Comparison of ENCODE assay signal across 1 cellular context in genomic region chr9:1938135-1938534, GRCh38.
TF ChIP-seq lines count a peak whose summit lies in the region.

No MANE protein-coding gene starts in this region.

TF ChIP-seq in GM23338, 12 proteins besides CTCF, POLR2A, EP300 and RAD21 (continued from another document):
- TF ChIP-seq REST (IDR thresholded peaks at IDR 0.05; ENCODE audit: unreplicated experiment): no peak
- no peak for TF ChIP-seq POLR2AphosphoS5 (IDR thresholded peaks at IDR 0.05; ENCODE audit: low read depth)
- no peak for TF ChIP-seq JUNB (IDR thresholded peaks at IDR 0.05; ENCODE audit: unreplicated experiment)
- no peak for TF ChIP-seq STAT1 (IDR thresholded peaks at IDR 0.05; ENCODE audit: unreplicated experiment)
TF ChIP-seq in GM23338: peak in this region for 0.
